ENCODE assay signal across 8 cellular contexts in the genomic region with DNA sequence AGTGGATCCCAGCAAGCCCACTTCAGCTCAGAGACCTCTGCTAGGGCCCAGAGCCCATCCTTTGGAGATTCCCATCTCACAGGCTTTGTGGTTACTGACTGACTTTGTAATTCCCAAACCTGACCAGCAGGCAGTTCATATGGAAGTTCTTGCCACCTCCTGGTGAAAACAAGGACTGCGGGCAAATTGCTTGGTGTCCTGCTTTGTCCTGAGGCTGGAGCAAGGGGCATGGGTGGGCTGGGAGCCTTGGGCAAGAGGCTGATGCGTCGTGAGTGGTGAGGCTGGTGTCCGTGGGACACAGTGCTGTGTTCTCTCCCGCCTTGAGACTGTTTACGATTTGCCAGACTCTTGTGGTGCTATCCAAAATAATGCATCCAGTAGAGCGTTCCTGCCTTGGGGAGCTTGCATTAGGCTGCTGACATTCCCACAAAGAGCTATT.
DNase-seq lines count a peak whose midpoint lies in the region; TF ChIP-seq lines count a peak whose summit lies in the region.

No MANE protein-coding gene starts in this region.

- H3K27ac ChIP-seq in ascending aorta (peak overlapping the region; percentile 84 to 85), iPS DF 6.9 (ENCODE audit: low read length) (no peak overlapping the region), stomach smooth muscle (ENCODE audit: low read length) (peak overlapping the region; percentile 99)

- H3K9ac ChIP-seq in stomach smooth muscle (ENCODE audit: low read length in 2 of 2), result peak overlapping the region; percentile 21 to 62

- H3K4me1 ChIP-seq in ascending aorta (peaks cover 27 to 49% of the 10 kb centered on the region in 2 donors), iPS DF 6.9 (ENCODE audit: control insufficient read depth, insufficient read depth, low read length) (peaks cover 22% of the 10 kb centered on the region), stomach smooth muscle (ENCODE audit: control insufficient read depth, insufficient read depth, low read length) (peaks cover 47% of the 10 kb centered on the region)

- WGBS in iPS DF 6.9 (ENCODE audit: insufficient coverage, insufficient read length), result no CpG with 5 or more reads among the region's 7 CpGs

- H3K9me3 ChIP-seq in ascending aorta (no peaks in the 10 kb centered on the region), iPS DF 6.9 (ENCODE audit: control insufficient read depth, insufficient read depth, low read length) (no peaks in the 10 kb centered on the region), stomach smooth muscle (ENCODE audit: control insufficient read depth in 2 of 2, low read length in 2 of 2) (no peaks in the 10 kb centered on the region)

- H3K4me3 ChIP-seq in ascending aorta, result no peak overlapping the region
- H3K4me3 ChIP-seq in iPS DF 6.9 (ENCODE audit: low read length), result no peak overlapping the region
- no peak overlapping the region for H3K4me3 ChIP-seq in stomach smooth muscle (ENCODE audit: low read length in 2 of 2)

- H3K27me3 ChIP-seq in ascending aorta (no peaks in the 10 kb centered on the region), iPS DF 6.9 (ENCODE audit: control insufficient read depth, insufficient read depth, low read length) (no peaks in the 10 kb centered on the region), stomach smooth muscle (ENCODE audit: control insufficient read depth in 1 of 2, insufficient read depth in 2 of 2, low read length in 2 of 2) (no peaks in the 10 kb centered on the region)

- no peaks in the 10 kb centered on the region for H3K36me3 ChIP-seq in ascending aorta
- no peaks in the 10 kb centered on the region for H3K36me3 ChIP-seq in iPS DF 6.9 (ENCODE audit: control insufficient read depth, insufficient read depth, low read length)
- no peaks in the 10 kb centered on the region for H3K36me3 ChIP-seq in stomach smooth muscle (ENCODE audit: control insufficient read depth in 2 of 2, insufficient read depth in 2 of 2, low read length in 2 of 2)

- peak; percentile 38 to 53 (median 47) for TF ChIP-seq CTCF in ascending aorta (IDR thresholded peaks at IDR 0.05)

- DNase-seq in GM03348 (ENCODE audit: low spot score) (peak; percentile 72), NCI-H1930 (lab: John Stamatoyannopoulos, UW) (peak; percentile 33 to 58), ascending aorta (ENCODE audit: low spot score in 2 of 2) (peak in 1 of 2 donors; percentile 79), iPS DF 6.9 (ENCODE audit: low read depth, low spot score) (peak; percentile 89), MV-4-11 (lab: John Stamatoyannopoulos, UW) (no peak)
- DNase-seq in activated CD8-positive, alpha-beta memory T cell treated with anti-CD3 and anti-CD28 coated beads for 24 hours, result no peak
- DNase-seq in stimulated activated CD4-positive, alpha-beta T cell treated with anti-CD3 and anti-CD28 coated beads, Interleukin-4, amount 100 ng/mL, for 24 hours, result no peak

- intact Hi-C loops in ascending aorta (cut with DNase I), result no loop called here

Comparison
In these comparisons a context has a peak if more than half of its experiments do, and no peak if none do; other contexts are left out.
1. DNase-seq: peak in GM03348 (single experiment), NCI-H1930 (2 of 2) and iPS DF 6.9 (single experiment); none in activated CD8-positive, alpha-beta memory T cell treated with anti-CD3 and anti-CD28 coated beads for 24 hours (single experiment), stimulated activated CD4-positive, alpha-beta T cell treated with anti-CD3 and anti-CD28 coated beads, Interleukin-4, amount 100 ng/mL, for 24 hours (single experiment) and MV-4-11 (single experiment).